Comparison of ENCODE assay signal across 10 cellular contexts in the genomic region with DNA sequence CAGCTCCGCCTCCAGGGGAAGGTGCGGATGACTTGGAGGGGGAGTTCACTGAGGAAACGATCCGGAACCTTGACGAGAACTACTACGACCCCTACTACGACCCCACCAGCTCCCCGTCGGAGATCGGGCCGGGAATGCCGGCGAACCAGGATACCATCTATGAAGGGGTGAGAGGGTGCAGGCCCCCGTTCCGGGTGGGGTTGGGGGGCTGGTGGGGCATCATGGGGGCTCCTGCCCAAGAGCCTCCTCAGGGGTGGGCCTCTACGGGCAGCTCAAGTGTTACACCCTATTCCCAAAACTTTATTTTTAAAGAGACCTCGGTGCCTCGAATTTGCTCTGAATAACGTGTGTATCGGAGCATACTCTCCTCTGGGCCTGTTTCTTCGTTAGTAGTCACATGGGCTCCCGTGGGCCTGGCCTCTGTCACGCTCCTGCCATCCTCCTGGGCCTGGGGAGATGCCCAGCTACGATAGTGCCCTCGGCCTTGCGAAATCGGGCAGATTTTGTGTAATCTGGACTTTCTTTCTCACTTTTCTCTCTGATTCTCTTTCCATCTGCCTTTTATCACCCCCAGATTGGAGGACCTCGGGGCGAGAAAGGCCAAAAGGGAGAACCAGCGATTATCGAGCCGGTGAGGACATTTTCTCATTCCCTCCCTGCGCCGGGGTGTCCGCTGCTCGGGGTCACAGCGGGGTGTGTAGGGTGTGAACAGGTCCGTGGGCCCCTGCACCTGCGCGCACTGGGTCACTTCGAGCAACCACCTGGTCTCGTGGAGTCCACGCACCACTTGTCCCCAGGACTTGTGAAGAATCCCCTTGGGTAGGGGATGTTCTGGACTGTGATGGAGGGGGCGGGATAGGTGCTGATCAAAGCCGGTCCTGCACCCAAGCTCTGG.
"Had no signal": no experiment of that assay in that cellular context is flagged by ENCODE, and none has a peak within 500 bp of the region (broad histone marks: within the 10 kb centered on the region; RNA-seq: fewer than 3 reads in every experiment).

No MANE protein-coding gene starts in this region.

- H3K4me3 ChIP-seq: ascending aorta, lower lobe of right lung had no signal

- H3K27me3 ChIP-seq: ascending aorta had no signal

- H3K27ac ChIP-seq: ascending aorta had no signal

- ATAC-seq: lower lobe of right lung; naive thymus-derived CD8-positive, alpha-beta T cell; stimulated activated naive CD8-positive, alpha-beta T cell treated with anti-CD3 and anti-CD28 coated beads, Interleukin-15, amount 100 ng/mL, for 72 hours had no signal

- H3K9me3 ChIP-seq: ascending aorta, lower lobe of right lung had no signal

- DNase-seq: activated CD4-positive, alpha-beta T cell treated with anti-CD3 and anti-CD28 coated beads, Interleukin-2, amount 50 U/mL, for 1 hour; activated CD8-positive, alpha-beta memory T cell treated with anti-CD3 and anti-CD28 coated beads for 24 hours; activated naive CD4-positive, alpha-beta T cell treated with anti-CD3 and anti-CD28 coated beads for 36 hours; immature natural killer cell; lower lobe of right lung; naive thymus-derived CD8-positive, alpha-beta T cell; stimulated activated CD4-positive, alpha-beta T cell treated with anti-CD3 and anti-CD28 coated beads, Interleukin-1b, Interleukin-23, amount 100 ng/mL, for 48 hours; stimulated activated naive CD8-positive, alpha-beta T cell treated with anti-CD3 and anti-CD28 coated beads, Interleukin-15, amount 100 ng/mL, for 72 hours; T-helper 9 cell had no signal
